Comparison of ENCODE assay signal across 27 cellular contexts in genomic region chr4:54363037-54363436, GRCh38.
"Had no signal": no experiment of that assay in that cellular context is flagged by ENCODE, and none has a peak within 500 bp of the region (broad histone marks: within the 10 kb centered on the region; RNA-seq: fewer than 3 reads in every experiment).

No MANE protein-coding gene starts in this region.

- H3K36me3 ChIP-seq: brain microvascular endothelial cell, left ventricle myocardium inferior, stomach, thyroid gland, upper lobe of left lung, vagina, WERI-Rb-1 had no signal

- H3K27ac Mint-ChIP-seq: activated CD4-positive, alpha-beta memory T cell treated with anti-CD3 and anti-CD28 coated beads, Interleukin-2, amount 10 ng/mL, durations not matched to agents 7 days and 5 days; activated CD4-positive, alpha-beta T cell treated with anti-CD3 and anti-CD28 coated beads, Interleukin-2, amount 10 ng/mL, durations not matched to agents 7 days and 5 days; activated T-helper 17 cell treated with anti-CD3 and anti-CD28 coated beads, Interleukin-2, amount 50 U/mL, for 72 hours; effector memory CD8-positive, alpha-beta T cell; natural killer cell treated with Interleukin-12 subunit alpha and Interleukin-12 subunit beta and Interleukin-15 and Interleukin-18, amount 100 ng/mL, for 72 hours; stimulated activated effector memory CD8-positive, alpha-beta T cell treated with anti-CD3 and anti-CD28 coated beads, Interleukin-12 subunit alpha, Interleukin-12 subunit beta, amount 100 ng/mL, for 72 hours had no signal

- DNase-seq: activated CD4-positive, alpha-beta memory T cell treated with anti-CD3 and anti-CD28 coated beads, Interleukin-2, amount 10 ng/mL, durations not matched to agents 7 days and 5 days; activated CD4-positive, alpha-beta T cell treated with anti-CD3 and anti-CD28 coated beads, Interleukin-2, amount 10 ng/mL, durations not matched to agents 7 days and 5 days; activated CD4-positive, CD25-positive, alpha-beta regulatory T cell treated with anti-CD3 and anti-CD28 coated beads, Interleukin-2, amount 50 U/mL, for 72 hours; activated CD8-positive, alpha-beta memory T cell treated with anti-CD3 and anti-CD28 coated beads, Interleukin-2, amount 50 U/mL, for 48 hours; activated gamma-delta T cell treated with Interleukin-2 at 50 U/mL for 16 hours; activated naive CD4-positive, alpha-beta T cell treated with anti-CD3 and anti-CD28 coated beads, Interleukin-2, amount 50 U/mL, for 16 hours; activated T-cell treated with anti-CD3 and anti-CD28 coated beads, Interleukin-2, amount 50 U/mL, for 4 hours; amniotic stem cell; brain microvascular endothelial cell; cortex of kidney; effector memory CD8-positive, alpha-beta T cell; foreskin fibroblast; head of caudate nucleus; hippocampal formation; left ventricle myocardium inferior; mucosa of descending colon; right cardiac atrium; stimulated activated CD4-positive, alpha-beta T cell treated with anti-CD3 and anti-CD28 coated beads, Interleukin-2, amount 100 ng/mL, for 48 hours; stomach; thyroid gland; upper lobe of left lung; WERI-Rb-1 had no signal

- H3K4me3 ChIP-seq: left ventricle myocardium inferior, lung, mucosa of descending colon, stomach, thyroid gland, upper lobe of left lung, vagina had no signal

- H3K27me3 Mint-ChIP-seq: activated CD4-positive, alpha-beta memory T cell treated with anti-CD3 and anti-CD28 coated beads, Interleukin-2, amount 10 ng/mL, durations not matched to agents 7 days and 5 days had no signal

- H3K4me3 Mint-ChIP-seq: activated CD4-positive, alpha-beta memory T cell treated with anti-CD3 and anti-CD28 coated beads, Interleukin-2, amount 10 ng/mL, durations not matched to agents 7 days and 5 days; activated CD4-positive, alpha-beta T cell treated with anti-CD3 and anti-CD28 coated beads, Interleukin-2, amount 10 ng/mL, durations not matched to agents 7 days and 5 days; activated T-cell treated with anti-CD3 and anti-CD28 coated beads, Interleukin-2, amount 50 U/mL, for 4 hours; activated T-helper 17 cell treated with anti-CD3 and anti-CD28 coated beads, Interleukin-2, amount 50 U/mL, for 72 hours; effector memory CD8-positive, alpha-beta T cell; natural killer cell treated with Interleukin-12 subunit alpha and Interleukin-12 subunit beta and Interleukin-15 and Interleukin-18, amount 100 ng/mL, for 72 hours; stimulated activated effector memory CD8-positive, alpha-beta T cell treated with anti-CD3 and anti-CD28 coated beads, Interleukin-12 subunit alpha, Interleukin-12 subunit beta, amount 100 ng/mL, for 72 hours had no signal

- H3K27ac ChIP-seq: brain microvascular endothelial cell, left ventricle myocardium inferior, stomach, thyroid gland, upper lobe of left lung, vagina, WERI-Rb-1 had no signal

- H3K9me3 ChIP-seq: left ventricle myocardium inferior, mucosa of descending colon, stomach, thyroid gland, upper lobe of left lung, vagina had no signal

- H3K36me3 Mint-ChIP-seq: natural killer cell treated with Interleukin-12 subunit alpha and Interleukin-12 subunit beta and Interleukin-15 and Interleukin-18, amount 100 ng/mL, for 72 hours; stimulated activated effector memory CD8-positive, alpha-beta T cell treated with anti-CD3 and anti-CD28 coated beads, Interleukin-12 subunit alpha, Interleukin-12 subunit beta, amount 100 ng/mL, for 72 hours had no signal

- H3K27me3 ChIP-seq: brain microvascular endothelial cell, stomach, thyroid gland, upper lobe of left lung, vagina had no signal

- H3K4me1 Mint-ChIP-seq: activated CD4-positive, alpha-beta memory T cell treated with anti-CD3 and anti-CD28 coated beads, Interleukin-2, amount 10 ng/mL, durations not matched to agents 7 days and 5 days; activated CD4-positive, alpha-beta T cell treated with anti-CD3 and anti-CD28 coated beads, Interleukin-2, amount 10 ng/mL, durations not matched to agents 7 days and 5 days; activated T-helper 17 cell treated with anti-CD3 and anti-CD28 coated beads, Interleukin-2, amount 50 U/mL, for 72 hours; stimulated activated effector memory CD8-positive, alpha-beta T cell treated with anti-CD3 and anti-CD28 coated beads, Interleukin-12 subunit alpha, Interleukin-12 subunit beta, amount 100 ng/mL, for 72 hours had no signal

- H3K4me1 ChIP-seq: vagina had no signal

- H3K9me3 Mint-ChIP-seq: activated CD4-positive, alpha-beta memory T cell treated with anti-CD3 and anti-CD28 coated beads, Interleukin-2, amount 10 ng/mL, durations not matched to agents 7 days and 5 days; activated CD4-positive, alpha-beta T cell treated with anti-CD3 and anti-CD28 coated beads, Interleukin-2, amount 10 ng/mL, durations not matched to agents 7 days and 5 days; activated T-cell treated with anti-CD3 and anti-CD28 coated beads, Interleukin-2, amount 50 U/mL, for 4 hours; activated T-helper 17 cell treated with anti-CD3 and anti-CD28 coated beads, Interleukin-2, amount 50 U/mL, for 72 hours; natural killer cell treated with Interleukin-12 subunit alpha and Interleukin-12 subunit beta and Interleukin-15 and Interleukin-18, amount 100 ng/mL, for 72 hours; stimulated activated effector memory CD8-positive, alpha-beta T cell treated with anti-CD3 and anti-CD28 coated beads, Interleukin-12 subunit alpha, Interleukin-12 subunit beta, amount 100 ng/mL, for 72 hours had no signal
